Comparison of ENCODE assay signal across 8 cellular contexts in the genomic region with DNA sequence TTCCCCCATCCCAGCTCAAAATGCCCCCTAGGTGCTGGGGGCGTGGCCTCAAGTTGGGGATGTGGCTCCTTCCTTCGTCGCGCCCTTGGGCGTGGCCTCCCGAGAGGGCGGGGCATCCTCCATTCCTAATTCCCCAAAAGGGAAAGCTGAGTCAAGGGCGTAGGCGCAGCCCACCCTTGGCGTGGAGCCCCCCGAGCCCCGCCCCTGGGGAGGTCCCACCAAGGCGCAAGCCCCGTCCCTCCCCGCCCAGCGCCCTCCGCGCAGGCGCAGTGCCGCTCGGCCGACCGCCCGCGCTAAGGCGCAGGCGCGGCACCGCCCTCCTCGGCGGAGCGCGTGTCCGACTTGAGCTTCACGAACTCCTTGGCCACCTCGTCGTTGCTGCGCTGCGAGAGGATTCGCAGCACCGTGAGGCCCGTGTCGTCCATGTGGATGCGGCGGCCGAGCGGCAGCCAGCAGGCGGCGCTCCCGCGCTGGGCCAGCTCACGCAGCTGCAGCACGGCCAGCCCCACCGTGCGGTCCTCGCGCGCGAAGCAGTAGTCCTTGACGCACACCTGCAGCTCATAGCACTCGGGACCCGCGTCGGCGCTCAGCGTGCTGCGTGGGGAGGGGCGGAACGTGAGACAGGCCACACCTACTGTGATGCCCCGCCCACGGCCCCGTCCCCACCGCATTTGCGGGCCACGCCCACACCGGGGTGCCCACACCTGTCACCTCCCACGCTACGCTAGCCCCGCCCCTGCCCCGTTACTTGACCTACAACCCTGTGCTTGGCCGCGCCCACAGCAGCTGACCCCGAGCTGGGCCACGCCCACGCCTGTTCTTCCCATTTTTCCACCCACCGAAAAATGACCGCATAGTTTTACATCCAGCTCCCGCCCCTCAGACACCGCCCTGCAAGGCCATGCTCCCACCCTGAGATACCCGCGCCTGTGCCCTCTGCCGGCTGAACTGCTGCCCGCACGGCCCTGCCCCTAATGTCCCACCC. TPM values are rescaled to one million over a fixed set of nuclear protein-coding genes. Genes with fewer than 3 reads are reported as not detected.
A peak's percentile ranks its signal among the peaks of the same experiment; 100 is the strongest.
DNase-seq lines count a peak whose midpoint lies in the region; ATAC-seq and TF ChIP-seq lines count a peak whose summit lies in the region.

No MANE protein-coding gene starts in this region.

- DNase-seq in A172 (ENCODE audit: low spot score) (peak; percentile 83), NOMO-1 (lab: John Stamatoyannopoulos, UW; ENCODE audit: unreplicated experiment in 2 of 2) (peak; percentile 79 to 84), myocyte (ENCODE audit: low read depth) (peak; percentile 18)
- peak; percentile 92 for DNase-seq in activated CD8-positive, alpha-beta memory T cell treated with anti-CD3 and anti-CD28 coated beads, Interleukin-2, amount 50 U/mL, for 48 hours
- peak; percentile 71 for DNase-seq in stimulated activated CD8-positive, alpha-beta memory T cell treated with anti-CD3 and anti-CD28 coated beads, Interleukin-7, amount 100 ng/mL, for 4 hours (ENCODE audit: low read depth in 2 of 2)

- peak; percentile 67 for TF ChIP-seq POLR2A in GM18526 (IDR thresholded peaks at IDR 0.05; ENCODE audit: extremely low read depth, insufficient read length)

- ATAC-seq in HG03159 (IDR thresholded peaks at IDR 0.05; ENCODE audit: unreplicated experiment) (peak; percentile 68), esophagus mucosa (peak; percentile 81)

RNA-seq across cellular contexts. Expression of gene COLGALT1, which starts 50.6 kb away (rescaled TPM):
- 161 and 173 TPM in 2 replicates for total RNA-seq in A172 (2014; rRNA removed; shearing (Covaris generic))
- total RNA-seq in esophagus mucosa (28.5 TPM), myocyte (83.4 and 92.8 TPM in 2 replicates)
- 106 TPM for polyA plus RNA-seq in myocyte (2012)

Comparison
In these comparisons a context has a peak if more than half of its experiments do, and no peak if none do; other contexts are left out.
1. Peak in every context shown above with its lines: DNase-seq and ATAC-seq.
2. DNase-seq: peak in every context shown above with its lines; median percentile 92 in activated CD8-positive, alpha-beta memory T cell treated with anti-CD3 and anti-CD28 coated beads, Interleukin-2, amount 50 U/mL, for 48 hours; 83 in A172; 82 in NOMO-1; 71 in stimulated activated CD8-positive, alpha-beta memory T cell treated with anti-CD3 and anti-CD28 coated beads, Interleukin-7, amount 100 ng/mL, for 4 hours; 18 in myocyte.